ENCODE assay signal across 8 cellular contexts in genomic region chr7:95501261-95501816, GRCh38. TPM values are rescaled to one million over a fixed set of nuclear protein-coding genes. Genes with fewer than 3 reads are reported as not detected.
A peak's percentile ranks its signal among the peaks of the same experiment; 100 is the strongest.
DNase-seq lines count a peak whose midpoint lies in the region; ATAC-seq and TF ChIP-seq lines count a peak whose summit lies in the region.

No MANE protein-coding gene starts in this region.

- H3K4me1 Mint-ChIP-seq in chondrocyte (ENCODE audit: low read depth) (peaks cover 9% of the 10 kb centered on the region), mesothelial cell of epicardium (no peaks in the 10 kb centered on the region)

- peak; percentile 46 to 78 for ATAC-seq in activated CD4-positive, CD25-positive, alpha-beta regulatory T cell treated with anti-CD3 and anti-CD28 coated beads, Interleukin-2, amount 50 U/mL, for 24 hours
- ATAC-seq in HG02759 (IDR thresholded peaks at IDR 0.05; ENCODE audit: unreplicated experiment) (peak; percentile 91), psoas muscle (peak; percentile 54 to 71 (median 64))

- H3K36me3 Mint-ChIP-seq in chondrocyte (ENCODE audit: low read depth) (no peaks in the 10 kb centered on the region), mesothelial cell of epicardium (no peaks in the 10 kb centered on the region)

- no peak overlapping the region for H2AFZ ChIP-seq in OCI-LY3 (ENCODE audit: low read depth, low read length)

- H3K27ac ChIP-seq in OCI-LY3 (ENCODE audit: low read length) (no peak overlapping the region), psoas muscle (peak overlapping the region; percentile 13)

- no peaks in the 10 kb centered on the region for H3K9me3 Mint-ChIP-seq in chondrocyte (ENCODE audit: low read depth)
- no peaks in the 10 kb centered on the region for H3K9me3 Mint-ChIP-seq in mesothelial cell of epicardium

- H3K4me1 ChIP-seq in OCI-LY3 (ENCODE audit: low read length) (peaks cover 12% of the 10 kb centered on the region), psoas muscle (peaks cover 14% of the 10 kb centered on the region)

- intact Hi-C loops in psoas muscle (cut with DNase I): no loop called here

- no peak overlapping the region for H3K4me3 ChIP-seq in OCI-LY3 (ENCODE audit: low read length)
- no peak overlapping the region for H3K4me3 ChIP-seq in psoas muscle

- H3K27me3 Mint-ChIP-seq in chondrocyte (ENCODE audit: low read depth) (no peaks in the 10 kb centered on the region), mesothelial cell of epicardium (ENCODE audit: low read depth) (no peaks in the 10 kb centered on the region)

- no peaks in the 10 kb centered on the region for H4K20me1 ChIP-seq in OCI-LY3 (ENCODE audit: insufficient read depth, low read length)

- H3K9me3 ChIP-seq in OCI-LY3 (ENCODE audit: insufficient read depth, low read length) (no peaks in the 10 kb centered on the region), psoas muscle (no peaks in the 10 kb centered on the region)

- TF ChIP-seq CTCF in OCI-LY3 (IDR thresholded peaks at IDR 0.05; ENCODE audit: low read depth, low read length): no peak
- no peak for TF ChIP-seq CTCF in psoas muscle (IDR thresholded peaks at IDR 0.05)
- TF ChIP-seq CTCF in chondrocyte (IDR thresholded peaks at IDR 0.05): no peak
- no peak for TF ChIP-seq CTCF in mesothelial cell of epicardium (IDR thresholded peaks at IDR 0.05; ENCODE audit: unreplicated experiment)

- peak overlapping the region; percentile 35 for H3K4me2 ChIP-seq in OCI-LY3 (ENCODE audit: low read length)

- DNase-seq in activated CD4-positive, CD25-positive, alpha-beta regulatory T cell treated with anti-CD3 and anti-CD28 coated beads, Interleukin-2, amount 50 U/mL, for 72 hours: no peak
- DNase-seq in psoas muscle (no peak), chondrocyte (ENCODE audit: low spot score) (no peak), mesothelial cell of epicardium (ENCODE audit: low spot score in 2 of 2, unreplicated experiment in 2 of 2) (no peak), KG1 (lab: John Stamatoyannopoulos, UW) (no peak)

- H3K4me3 Mint-ChIP-seq in chondrocyte (ENCODE audit: unreplicated experiment) (no peak overlapping the region), mesothelial cell of epicardium (no peak overlapping the region)

- H3K27me3 ChIP-seq in OCI-LY3 (ENCODE audit: low read depth, low read length) (0 out of 2 replicates have a peak, but pooled peaks cover 2% of the 10 kb centered on the region), psoas muscle (ENCODE audit: insufficient read depth in 3 of 3, low read length in 2 of 3) (no peaks in the 10 kb centered on the region)

- no peak overlapping the region for H3K27ac Mint-ChIP-seq in chondrocyte (ENCODE audit: unreplicated experiment)
- no peak overlapping the region for H3K27ac Mint-ChIP-seq in mesothelial cell of epicardium

- H3K9ac ChIP-seq in OCI-LY3 (ENCODE audit: low read length): no peak overlapping the region

- no peaks in the 10 kb centered on the region for H3K79me2 ChIP-seq in OCI-LY3 (ENCODE audit: low read length)

- 46 to 77% (median 61%) methylated on average over 5 of the region's 5 CpGs for WGBS in psoas muscle, 3 donors

- no peaks in the 10 kb centered on the region for H3K36me3 ChIP-seq in OCI-LY3 (replicated peaks; ENCODE audit: low read depth, low read length)
- H3K36me3 ChIP-seq in psoas muscle (ENCODE audit: insufficient read depth in 1 of 2, low read depth in 1 of 2): peaks cover 0 to 14% of the 10 kb centered on the region in 2 donors

RNA-seq across cellular contexts. Expression of gene ASB4, which starts 15.6 kb away (rescaled TPM):
- total RNA-seq in psoas muscle: 10 to 100 TPM in 3 of 4 donors, 1 to 10 TPM in 1; 7.7 to 18.8 (median 11.2) TPM
- polyA plus RNA-seq in psoas muscle: 10 to 100 TPM in 2 of 3 donors, under 1 TPM in 1; 0.23 to 24.0 (median 10.8) TPM
- total RNA-seq in chondrocyte: not detected in 3 replicates
- 0.07 to 0.29 TPM (median 0.09 TPM) in 3 replicates for total RNA-seq in mesothelial cell of epicardium
